1 cellular context compared by ENCODE assay signal in the genomic region with DNA sequence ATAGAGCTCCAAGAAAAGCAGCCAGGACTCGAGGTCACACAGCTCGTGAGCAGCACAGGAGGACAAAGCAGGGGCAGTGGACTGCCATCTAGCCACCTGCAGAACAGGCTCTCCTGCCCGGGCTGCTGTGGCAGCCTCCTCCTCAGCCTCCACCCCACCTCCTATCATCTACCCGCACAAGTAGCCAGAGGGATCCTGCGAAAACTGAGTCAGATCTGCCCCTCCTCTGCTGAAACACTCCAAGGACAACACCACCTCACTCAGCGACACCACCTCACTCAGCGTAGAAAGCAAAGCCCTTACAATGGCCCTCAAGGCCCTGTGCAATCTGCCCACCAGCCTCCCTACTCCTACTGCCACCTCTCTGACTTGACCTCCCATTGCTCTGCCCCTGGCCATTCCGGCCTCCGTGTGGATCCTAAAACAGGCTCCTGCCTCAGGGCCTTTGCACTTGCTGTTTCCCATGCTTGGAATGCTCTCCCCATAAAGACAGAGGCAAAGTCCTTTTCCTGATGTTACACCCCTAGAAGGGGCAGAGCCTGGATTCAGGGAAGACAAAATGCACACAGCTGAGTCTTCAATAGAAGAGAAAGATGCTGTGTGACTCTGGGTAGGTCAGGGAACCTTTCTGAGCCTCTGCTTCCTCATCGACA.
A peak's percentile ranks its signal among the peaks of the same experiment; 100 is the strongest.
TF ChIP-seq lines count a peak whose summit lies in the region.

No MANE protein-coding gene starts in this region.

TF ChIP-seq in K562, 482 proteins besides CTCF, POLR2A, EP300 and RAD21:
- TF ChIP-seq, protein P1, sequence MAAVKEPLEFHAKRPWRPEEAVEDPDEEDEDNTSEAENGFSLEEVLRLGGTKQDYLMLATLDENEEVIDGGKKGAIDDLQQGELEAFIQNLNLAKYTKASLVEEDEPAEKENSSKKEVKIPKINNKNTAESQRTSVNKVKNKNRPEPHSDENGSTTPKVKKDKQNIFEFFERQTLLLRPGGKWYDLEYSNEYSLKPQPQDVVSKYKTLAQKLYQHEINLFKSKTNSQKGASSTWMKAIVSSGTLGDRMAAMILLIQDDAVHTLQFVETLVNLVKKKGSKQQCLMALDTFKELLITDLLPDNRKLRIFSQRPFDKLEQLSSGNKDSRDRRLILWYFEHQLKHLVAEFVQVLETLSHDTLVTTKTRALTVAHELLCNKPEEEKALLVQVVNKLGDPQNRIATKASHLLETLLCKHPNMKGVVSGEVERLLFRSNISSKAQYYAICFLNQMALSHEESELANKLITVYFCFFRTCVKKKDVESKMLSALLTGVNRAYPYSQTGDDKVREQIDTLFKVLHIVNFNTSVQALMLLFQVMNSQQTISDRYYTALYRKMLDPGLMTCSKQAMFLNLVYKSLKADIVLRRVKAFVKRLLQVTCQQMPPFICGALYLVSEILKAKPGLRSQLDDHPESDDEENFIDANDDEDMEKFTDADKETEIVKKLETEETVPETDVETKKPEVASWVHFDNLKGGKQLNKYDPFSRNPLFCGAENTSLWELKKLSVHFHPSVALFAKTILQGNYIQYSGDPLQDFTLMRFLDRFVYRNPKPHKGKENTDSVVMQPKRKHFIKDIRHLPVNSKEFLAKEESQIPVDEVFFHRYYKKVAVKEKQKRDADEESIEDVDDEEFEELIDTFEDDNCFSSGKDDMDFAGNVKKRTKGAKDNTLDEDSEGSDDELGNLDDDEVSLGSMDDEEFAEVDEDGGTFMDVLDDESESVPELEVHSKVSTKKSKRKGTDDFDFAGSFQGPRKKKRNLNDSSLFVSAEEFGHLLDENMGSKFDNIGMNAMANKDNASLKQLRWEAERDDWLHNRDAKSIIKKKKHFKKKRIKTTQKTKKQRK (IDR thresholded peaks at IDR 0.05; ENCODE audit: borderline replicate concordance, low read depth, low read length), result no peak
- peak; percentile 10 for TF ChIP-seq ZFP36 (IDR thresholded peaks at IDR 0.05; ENCODE audit: low read depth, low read length, partially characterized antibody)
- TF ChIP-seq RBM25 (IDR thresholded peaks at IDR 0.05; ENCODE audit: low read depth, low read length, severe bottlenecking), result peak; percentile 65
- peak; percentile 53 for TF ChIP-seq BCOR (IDR thresholded peaks at IDR 0.05)
TF ChIP-seq in K562: peak in this region for 3.
